Comparison of ENCODE assay signal across 1 cellular context in genomic region chr17:82095777-82096708, GRCh38.
TF ChIP-seq lines count a peak whose summit lies in the region.

No MANE protein-coding gene starts in this region.

TF ChIP-seq in endothelial cell of umbilical vein, 7 proteins besides CTCF, POLR2A, EP300 and RAD21:
- TF ChIP-seq MAX (IDR thresholded peaks at IDR 0.05; ENCODE audit: insufficient read depth, insufficient read length) (no peak), JUN (IDR thresholded peaks at IDR 0.05; ENCODE audit: borderline replicate concordance, insufficient read depth, insufficient read length, low read depth) (no peak), EZH2 (IDR thresholded peaks at IDR 0.05; ENCODE audit: borderline replicate concordance, low read depth, low read length, severe bottlenecking) (no peak), GATA2 (IDR thresholded peaks at IDR 0.05; ENCODE audit: insufficient read depth, insufficient read length, low read depth, low read length) (no peak), MYC (IDR thresholded peaks at IDR 0.05; ENCODE audit: low read depth, low read length) (no peak), FOS (IDR thresholded peaks at IDR 0.05; ENCODE audit: borderline replicate concordance, insufficient read depth, low read length) (no peak), POLR2AphosphoS5 (IDR thresholded peaks at IDR 0.05; ENCODE audit: insufficient read depth, low read depth, low read length) (no peak)
